In the genomic region with DNA sequence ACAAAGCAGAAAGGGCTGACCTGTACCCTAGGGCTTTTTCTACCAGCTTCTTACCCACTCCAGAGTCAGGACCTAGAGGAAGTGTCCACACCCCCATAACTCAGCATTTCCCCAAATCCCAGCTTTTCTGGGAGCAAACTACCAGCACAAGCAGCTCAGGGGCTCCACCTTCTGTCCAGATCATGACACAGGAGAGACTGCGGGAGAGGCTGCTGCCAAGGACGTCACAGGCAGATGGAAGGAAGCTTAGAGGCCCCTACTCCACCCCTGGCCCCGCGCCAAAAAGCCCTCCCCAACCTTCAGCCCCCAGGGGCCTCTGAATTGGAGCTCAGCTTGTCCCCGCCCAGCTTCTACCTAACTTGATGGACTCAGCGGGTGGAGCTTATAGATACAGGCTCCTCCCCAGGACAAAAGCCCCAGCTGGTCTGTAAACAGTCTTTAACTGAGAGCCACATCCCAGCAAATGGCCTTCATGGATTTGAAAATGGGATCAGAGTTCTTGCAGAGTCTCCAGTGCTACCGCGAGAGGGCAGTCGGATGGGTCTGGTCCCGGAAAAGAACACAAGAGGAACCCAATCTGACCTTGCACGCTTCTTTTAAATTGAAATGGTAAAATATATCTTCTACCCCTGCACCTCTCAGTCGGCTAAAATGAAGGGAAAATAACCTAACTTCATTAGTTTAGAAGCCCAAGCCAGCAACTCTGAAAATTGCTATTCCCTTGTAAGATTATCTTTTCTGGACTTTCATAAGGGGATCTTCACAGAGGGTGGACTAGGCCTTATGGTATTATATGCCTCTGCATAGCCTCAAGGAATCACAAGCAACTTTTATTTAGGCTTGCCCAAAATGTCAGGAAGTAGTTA, we compare ENCODE assay signal across 1 cellular context.
TF ChIP-seq lines count a peak whose summit lies in the region.

No MANE protein-coding gene starts in this region.

TF ChIP-seq in HEK293, 187 proteins besides CTCF, POLR2A, EP300 and RAD21 (continued from another document and continues in another):
- no peak for TF ChIP-seq ZNF747 (tag by site-specific recombination; IDR thresholded peaks at IDR 0.05)
- TF ChIP-seq, protein P1, sequence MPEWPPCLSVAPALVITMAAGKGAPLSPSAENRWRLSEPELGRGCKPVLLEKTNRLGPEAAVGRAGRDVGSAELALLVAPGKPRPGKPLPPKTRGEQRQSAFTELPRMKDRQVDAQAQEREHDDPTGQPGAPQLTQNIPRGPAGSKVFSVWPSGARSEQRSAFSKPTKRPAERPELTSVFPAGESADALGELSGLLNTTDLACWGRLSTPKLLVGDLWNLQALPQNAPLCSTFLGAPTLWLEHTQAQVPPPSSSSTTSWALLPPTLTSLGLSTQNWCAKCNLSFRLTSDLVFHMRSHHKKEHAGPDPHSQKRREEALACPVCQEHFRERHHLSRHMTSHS (tag by site-specific recombination; IDR thresholded peaks at IDR 0.05), result no peak
- no peak for TF ChIP-seq ZNF280C (tag by site-specific recombination; IDR thresholded peaks at IDR 0.05)
- TF ChIP-seq ZNF223 (tag by site-specific recombination; IDR thresholded peaks at IDR 0.05), result no peak
- TF ChIP-seq TSHZ1 (tag by site-specific recombination; IDR thresholded peaks at IDR 0.05; ENCODE audit: borderline replicate concordance), result peak; percentile 23; the same call in 1 of the 2 replicates
- TF ChIP-seq ZNF776 (tag by site-specific recombination; IDR thresholded peaks at IDR 0.05; ENCODE audit: borderline replicate concordance), result no peak
- no peak for TF ChIP-seq ZNF248 (tag by site-specific recombination; IDR thresholded peaks at IDR 0.05)
- TF ChIP-seq OVOL3 (tag by site-specific recombination; IDR thresholded peaks at IDR 0.05), result no peak
- TF ChIP-seq RBAK (tag by site-specific recombination; IDR thresholded peaks at IDR 0.05), result no peak
- TF ChIP-seq ZSCAN16 (tag by site-specific recombination; IDR thresholded peaks at IDR 0.05), result peak; percentile 39; the same call in 1 of the 2 replicates
- peak; percentile 37; the same call in 1 of the 2 replicates for TF ChIP-seq ZBTB11 (tag by site-specific recombination; conservative IDR thresholded peaks at IDR 0.05; ENCODE audit: low read depth)
- peak; percentile 92 for TF ChIP-seq SP3 (tag by site-specific recombination; IDR thresholded peaks at IDR 0.05)
- TF ChIP-seq ZNF426 (tag by site-specific recombination; IDR thresholded peaks at IDR 0.05), result no peak
- TF ChIP-seq SP7 (tag by site-specific recombination; IDR thresholded peaks at IDR 0.05), result peak; percentile 76; the same call in 1 of the 2 replicates
- no peak for TF ChIP-seq ZNF10 (tag by site-specific recombination; IDR thresholded peaks at IDR 0.05)
- no peak for TF ChIP-seq ZNF121 (tag by site-specific recombination; IDR thresholded peaks at IDR 0.05)
- TF ChIP-seq, protein P2, sequence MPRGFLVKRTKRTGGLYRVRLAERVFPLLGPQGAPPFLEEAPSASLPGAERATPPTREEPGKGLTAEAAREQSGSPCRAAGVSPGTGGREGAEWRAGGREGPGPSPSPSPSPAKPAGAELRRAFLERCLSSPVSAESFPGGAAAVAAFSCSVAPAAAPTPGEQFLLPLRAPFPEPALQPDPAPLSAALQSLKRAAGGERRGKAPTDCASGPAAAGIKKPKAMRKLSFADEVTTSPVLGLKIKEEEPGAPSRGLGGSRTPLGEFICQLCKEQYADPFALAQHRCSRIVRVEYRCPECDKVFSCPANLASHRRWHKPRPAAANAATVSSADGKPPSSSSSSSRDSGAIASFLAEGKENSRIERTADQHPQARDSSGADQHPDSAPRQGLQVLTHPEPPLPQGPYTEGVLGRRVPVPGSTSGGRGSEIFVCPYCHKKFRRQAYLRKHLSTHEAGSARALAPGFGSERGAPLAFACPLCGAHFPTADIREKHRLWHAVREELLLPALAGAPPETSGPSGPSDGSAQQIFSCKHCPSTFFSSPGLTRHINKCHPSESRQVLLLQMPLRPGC (tag by site-specific recombination; IDR thresholded peaks at IDR 0.05), result 0 out of 2 replicates have a peak, but pooled peaks have one; percentile 17
- TF ChIP-seq ZNF623 (tag by site-specific recombination; IDR thresholded peaks at IDR 0.05), result no peak
- TF ChIP-seq ZNF302 (tag by site-specific recombination; IDR thresholded peaks at IDR 0.05; ENCODE audit: low read depth), result no peak
- no peak; the same call in 1 of the 2 replicates for TF ChIP-seq KLF9 (tag by site-specific recombination; IDR thresholded peaks at IDR 0.05; ENCODE audit: low read depth)
- TF ChIP-seq ZNF600 (tag by site-specific recombination; IDR thresholded peaks at IDR 0.05), result no peak
- TF ChIP-seq KLF10 (tag by site-specific recombination; IDR thresholded peaks at IDR 0.05), result peak; percentile 95
- TF ChIP-seq ZNF76 (tag by site-specific recombination; IDR thresholded peaks at IDR 0.05; ENCODE audit: borderline replicate concordance, low read depth), result peak; percentile 52; the same call in 1 of the 2 replicates
- 0 out of 2 replicates have a peak, but pooled peaks have one; percentile 17 for TF ChIP-seq ZNF335 (tag by site-specific recombination; conservative IDR thresholded peaks at IDR 0.05)
- TF ChIP-seq YY1 (tag by site-specific recombination; IDR thresholded peaks at IDR 0.05), result 0 out of 2 replicates have a peak, but pooled peaks have one; percentile 44
- TF ChIP-seq, protein P3, sequence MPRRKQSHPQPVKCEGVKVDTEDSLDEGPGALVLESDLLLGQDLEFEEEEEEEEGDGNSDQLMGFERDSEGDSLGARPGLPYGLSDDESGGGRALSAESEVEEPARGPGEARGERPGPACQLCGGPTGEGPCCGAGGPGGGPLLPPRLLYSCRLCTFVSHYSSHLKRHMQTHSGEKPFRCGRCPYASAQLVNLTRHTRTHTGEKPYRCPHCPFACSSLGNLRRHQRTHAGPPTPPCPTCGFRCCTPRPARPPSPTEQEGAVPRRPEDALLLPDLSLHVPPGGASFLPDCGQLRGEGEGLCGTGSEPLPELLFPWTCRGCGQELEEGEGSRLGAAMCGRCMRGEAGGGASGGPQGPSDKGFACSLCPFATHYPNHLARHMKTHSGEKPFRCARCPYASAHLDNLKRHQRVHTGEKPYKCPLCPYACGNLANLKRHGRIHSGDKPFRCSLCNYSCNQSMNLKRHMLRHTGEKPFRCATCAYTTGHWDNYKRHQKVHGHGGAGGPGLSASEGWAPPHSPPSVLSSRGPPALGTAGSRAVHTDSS (tag by site-specific recombination; IDR thresholded peaks at IDR 0.05), result no peak; the same call in 1 of the 2 replicates
- TF ChIP-seq, protein P4, sequence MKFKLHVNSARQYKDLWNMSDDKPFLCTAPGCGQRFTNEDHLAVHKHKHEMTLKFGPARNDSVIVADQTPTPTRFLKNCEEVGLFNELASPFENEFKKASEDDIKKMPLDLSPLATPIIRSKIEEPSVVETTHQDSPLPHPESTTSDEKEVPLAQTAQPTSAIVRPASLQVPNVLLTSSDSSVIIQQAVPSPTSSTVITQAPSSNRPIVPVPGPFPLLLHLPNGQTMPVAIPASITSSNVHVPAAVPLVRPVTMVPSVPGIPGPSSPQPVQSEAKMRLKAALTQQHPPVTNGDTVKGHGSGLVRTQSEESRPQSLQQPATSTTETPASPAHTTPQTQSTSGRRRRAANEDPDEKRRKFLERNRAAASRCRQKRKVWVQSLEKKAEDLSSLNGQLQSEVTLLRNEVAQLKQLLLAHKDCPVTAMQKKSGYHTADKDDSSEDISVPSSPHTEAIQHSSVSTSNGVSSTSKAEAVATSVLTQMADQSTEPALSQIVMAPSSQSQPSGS (tag by site-specific recombination; IDR thresholded peaks at IDR 0.05; ENCODE audit: low read depth), result peak; percentile 41
- TF ChIP-seq ZNF658 (tag by site-specific recombination; IDR thresholded peaks at IDR 0.05), result no peak
- peak; percentile 92 for TF ChIP-seq ZBTB10 (tag by site-specific recombination; IDR thresholded peaks at IDR 0.05)
- TF ChIP-seq, protein P5, sequence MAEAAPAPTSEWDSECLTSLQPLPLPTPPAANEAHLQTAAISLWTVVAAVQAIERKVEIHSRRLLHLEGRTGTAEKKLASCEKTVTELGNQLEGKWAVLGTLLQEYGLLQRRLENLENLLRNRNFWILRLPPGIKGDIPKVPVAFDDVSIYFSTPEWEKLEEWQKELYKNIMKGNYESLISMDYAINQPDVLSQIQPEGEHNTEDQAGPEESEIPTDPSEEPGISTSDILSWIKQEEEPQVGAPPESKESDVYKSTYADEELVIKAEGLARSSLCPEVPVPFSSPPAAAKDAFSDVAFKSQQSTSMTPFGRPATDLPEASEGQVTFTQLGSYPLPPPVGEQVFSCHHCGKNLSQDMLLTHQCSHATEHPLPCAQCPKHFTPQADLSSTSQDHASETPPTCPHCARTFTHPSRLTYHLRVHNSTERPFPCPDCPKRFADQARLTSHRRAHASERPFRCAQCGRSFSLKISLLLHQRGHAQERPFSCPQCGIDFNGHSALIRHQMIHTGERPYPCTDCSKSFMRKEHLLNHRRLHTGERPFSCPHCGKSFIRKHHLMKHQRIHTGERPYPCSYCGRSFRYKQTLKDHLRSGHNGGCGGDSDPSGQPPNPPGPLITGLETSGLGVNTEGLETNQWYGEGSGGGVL (tag by site-specific recombination; IDR thresholded peaks at IDR 0.05), result peak; percentile 33; the same call in 1 of the 2 replicates
- TF ChIP-seq ZNF114 (tag by site-specific recombination; IDR thresholded peaks at IDR 0.05), result no peak
